In genomic region chr19:12689012-12689411, GRCh38 we compare ENCODE assay signal across 1 cellular context.
TF ChIP-seq lines count a peak whose summit lies in the region.

No MANE protein-coding gene starts in this region.

TF ChIP-seq in HepG2, 621 proteins besides CTCF, POLR2A, EP300 and RAD21:
- TF ChIP-seq AGO2 (optimal IDR thresholded peaks at IDR 0.05; ENCODE audit: low read depth, low read length) = peak; percentile 50
- no peak for TF ChIP-seq STAT5B (CRISPR knock-in tag; IDR thresholded peaks at IDR 0.05)
TF ChIP-seq in HepG2: peak in this region for 1.
